In genomic region chr1:31788138-31788824, GRCh38 we compare ENCODE assay signal across 8 cellular contexts. TPM values are rescaled to one million over a fixed set of nuclear protein-coding genes. Genes with fewer than 3 reads are reported as not detected.
A peak's percentile ranks its signal among the peaks of the same experiment; 100 is the strongest.
DNase-seq lines count a peak whose midpoint lies in the region; TF ChIP-seq lines count a peak whose summit lies in the region.

No MANE protein-coding gene starts in this region.

- peak overlapping the region; percentile 64 for H3K27ac ChIP-seq in DOHH2 (ENCODE audit: low read depth, low read length)
- peak overlapping the region; percentile 49 for H3K27ac ChIP-seq in SU-DHL-6 (ENCODE audit: low read depth, low read length)
- H3K27ac ChIP-seq in cardiac muscle cell, result peak overlapping the region; percentile 2
- peak overlapping the region; percentile 76 for H3K27ac ChIP-seq in parathyroid adenoma
- peak overlapping the region; percentile 72 to 78 for H3K27ac ChIP-seq in tibial artery

- H2AFZ ChIP-seq in Loucy (ENCODE audit: low read length) (peak overlapping the region; percentile 92), SU-DHL-6 (ENCODE audit: low read depth, low read length, severe bottlenecking) (peak overlapping the region; percentile 61), parathyroid adenoma (peak overlapping the region; percentile 90)

- no peaks in the 10 kb centered on the region for H4K20me1 ChIP-seq in DOHH2 (ENCODE audit: control insufficient read depth, insufficient read depth, low read depth, low read length)
- no peaks in the 10 kb centered on the region for H4K20me1 ChIP-seq in Loucy (ENCODE audit: insufficient read depth, low read length, poor library complexity, severe bottlenecking)
- no peaks in the 10 kb centered on the region for H4K20me1 ChIP-seq in SU-DHL-6 (ENCODE audit: low read depth, low read length)

- H3K9ac ChIP-seq in Loucy (ENCODE audit: low read depth, low read length, poor library complexity, severe bottlenecking) (peak overlapping the region; percentile 66), SU-DHL-6 (ENCODE audit: low read length) (peak overlapping the region; percentile 49), parathyroid adenoma (no peak overlapping the region)

- H3K4me3 ChIP-seq in DOHH2 (ENCODE audit: low read length) (peak overlapping the region; percentile 82), Loucy (ENCODE audit: low read length, poor library complexity, severe bottlenecking) (peak overlapping the region; percentile 75), SU-DHL-6 (ENCODE audit: insufficient read depth, low read length, poor library complexity, severe bottlenecking) (peak overlapping the region; percentile 51), cardiac muscle cell (peak overlapping the region; percentile 51), parathyroid adenoma (ENCODE audit: low read depth, low read length) (peak overlapping the region; percentile 84), tibial artery (peak overlapping the region; percentile 52 to 72)

- DNase-seq in GOT3 (lab: John Stamatoyannopoulos, UW) (peak; percentile 76), cardiac muscle cell (ENCODE audit: low read depth in 1 of 2, low spot score in 1 of 2) (peak; percentile 94 to 95), tibial artery (peak; percentile 93 to 95)
- peak; percentile 74 for DNase-seq in activated naive CD8-positive, alpha-beta T cell treated with anti-CD3 and anti-CD28 coated beads, Interleukin-2, amount 50 U/mL, for 16 hours (ENCODE audit: low read depth, low spot score)

- H3K36me3 ChIP-seq in DOHH2 (ENCODE audit: control insufficient read depth, low read length) (no peaks in the 10 kb centered on the region), Loucy (ENCODE audit: insufficient read depth, low read length) (no peaks in the 10 kb centered on the region), SU-DHL-6 (ENCODE audit: low read length) (no peaks in the 10 kb centered on the region), cardiac muscle cell (no peaks in the 10 kb centered on the region), parathyroid adenoma (ENCODE audit: control insufficient read depth, insufficient read depth, low read length) (no peaks in the 10 kb centered on the region), tibial artery (no peaks in the 10 kb centered on the region)

- H3K9me2 ChIP-seq in DOHH2 (replicated peaks; ENCODE audit: control insufficient read depth, low read length) (no peaks in the 10 kb centered on the region), Loucy (replicated peaks; ENCODE audit: low read depth, low read length) (no peaks in the 10 kb centered on the region), SU-DHL-6 (replicated peaks; ENCODE audit: insufficient read depth, low read length) (no peaks in the 10 kb centered on the region)

- H3F3A ChIP-seq in DOHH2 (ENCODE audit: control insufficient read depth, insufficient read depth), result peaks cover 6% of the 10 kb centered on the region; the same call in 1 of the 2 replicates
- H3F3A ChIP-seq in Loucy (ENCODE audit: low read depth), result no peaks in the 10 kb centered on the region
- H3F3A ChIP-seq in SU-DHL-6 (ENCODE audit: insufficient read depth), result peaks cover 12% of the 10 kb centered on the region

- peak overlapping the region; percentile 99 for H3K4me2 ChIP-seq in DOHH2 (ENCODE audit: low read length)
- H3K4me2 ChIP-seq in Loucy (ENCODE audit: low read depth, low read length, poor library complexity, severe bottlenecking), result peak overlapping the region; percentile 99
- H3K4me2 ChIP-seq in SU-DHL-6 (ENCODE audit: low read depth, low read length, poor library complexity, severe bottlenecking), result peak overlapping the region; percentile 65
- peak overlapping the region; percentile 97 for H3K4me2 ChIP-seq in parathyroid adenoma (ENCODE audit: low read length)

- no peak for TF ChIP-seq CTCF in DOHH2 (IDR thresholded peaks at IDR 0.05; ENCODE audit: low read depth, low read length, poor library complexity, severe bottlenecking)
- no peak for TF ChIP-seq CTCF in Loucy (conservative IDR thresholded peaks at IDR 0.05; ENCODE audit: low read length)
- TF ChIP-seq CTCF in SU-DHL-6 (IDR thresholded peaks at IDR 0.05; ENCODE audit: insufficient read depth, low read length, poor library complexity, severe bottlenecking), result no peak
- TF ChIP-seq CTCF in cardiac muscle cell (IDR thresholded peaks at IDR 0.05; ENCODE audit: low read depth, low read length), result no peak
- TF ChIP-seq CTCF in parathyroid adenoma (IDR thresholded peaks at IDR 0.05), result no peak
- peak in 1 of 2 experiments; percentile 22 for TF ChIP-seq CTCF in tibial artery (IDR thresholded peaks at IDR 0.05)

- H3K9me3 ChIP-seq in DOHH2 (ENCODE audit: control insufficient read depth, insufficient read depth, low read length), result no peaks in the 10 kb centered on the region
- no peaks in the 10 kb centered on the region for H3K9me3 ChIP-seq in Loucy (ENCODE audit: insufficient read depth, low read depth, low read length)
- no peaks in the 10 kb centered on the region for H3K9me3 ChIP-seq in SU-DHL-6 (ENCODE audit: insufficient read depth, low read length)
- no peaks in the 10 kb centered on the region for H3K9me3 ChIP-seq in cardiac muscle cell (ENCODE audit: low read depth)
- no peaks in the 10 kb centered on the region for H3K9me3 ChIP-seq in parathyroid adenoma (ENCODE audit: control insufficient read depth, low read length)
- no peaks in the 10 kb centered on the region for H3K9me3 ChIP-seq in tibial artery

- H3K79me2 ChIP-seq in DOHH2 (ENCODE audit: control insufficient read depth, low read length), result no peaks in the 10 kb centered on the region
- no peaks in the 10 kb centered on the region for H3K79me2 ChIP-seq in Loucy (ENCODE audit: insufficient read depth, low read length)
- H3K79me2 ChIP-seq in SU-DHL-6 (ENCODE audit: insufficient read depth, low read length), result no peaks in the 10 kb centered on the region
- no peaks in the 10 kb centered on the region for H3K79me2 ChIP-seq in parathyroid adenoma

- H3K4me1 ChIP-seq in DOHH2 (ENCODE audit: control insufficient read depth, low read length) (peaks cover 42% of the 10 kb centered on the region), Loucy (ENCODE audit: insufficient read depth, low read length, poor library complexity, severe bottlenecking) (peaks cover 28% of the 10 kb centered on the region), cardiac muscle cell (ENCODE audit: low read depth) (no peaks in the 10 kb centered on the region), parathyroid adenoma (no peaks in the 10 kb centered on the region), tibial artery (peaks cover 0 to 13% (median 6%) of the 10 kb centered on the region in 4 donors)

- H3K27me3 ChIP-seq in DOHH2 (ENCODE audit: control insufficient read depth, low read length), result peaks cover 10% of the 10 kb centered on the region
- no peaks in the 10 kb centered on the region for H3K27me3 ChIP-seq in Loucy (ENCODE audit: insufficient read depth, low read length, poor library complexity, severe bottlenecking)
- H3K27me3 ChIP-seq in SU-DHL-6 (ENCODE audit: low read length), result no peaks in the 10 kb centered on the region
- no peaks in the 10 kb centered on the region for H3K27me3 ChIP-seq in cardiac muscle cell
- no peaks in the 10 kb centered on the region for H3K27me3 ChIP-seq in parathyroid adenoma (ENCODE audit: control insufficient read depth, insufficient read depth, low read length)
- peaks cover 0 to 2% of the 10 kb centered on the region in 2 donors for H3K27me3 ChIP-seq in tibial artery

- intact Hi-C loops in tibial artery (cut with DNase I; ENCODE audit: low total_unique reads), result loop anchor here (2.0 kb wide), 1 partner anchor 123 kb away; no protein-coding TSS in a partner anchor

RNA-seq across cellular contexts. Expression of gene ADGRB2, which starts 24.1 kb away (rescaled TPM):
- 203 and 309 TPM in 2 replicates for total RNA-seq in cardiac muscle cell
- polyA plus RNA-seq in cardiac muscle cell, result 95.0 and 109 TPM in 2 replicates

RNA-seq across cellular contexts. Expression of gene SPOCD1, which starts 27.5 kb away (rescaled TPM):
- 1.4 and 7.3 TPM in 2 replicates for total RNA-seq in cardiac muscle cell
- polyA plus RNA-seq in cardiac muscle cell, result 1.4 and 2.1 TPM in 2 replicates

Comparison
In these comparisons a context has a peak if more than half of its experiments do, and no peak if none do; other contexts are left out.
1. Peak in every context shown above with its lines: DNase-seq, H3K4me3 ChIP-seq and H3K27ac ChIP-seq.
2. H3K27ac ChIP-seq: peak in every context shown above with its lines; median percentile 76 in parathyroid adenoma; 75 in tibial artery; 64 in DOHH2; 49 in SU-DHL-6; 2 in cardiac muscle cell.